ENCODE assay signal across 1 cellular context in the genomic region with DNA sequence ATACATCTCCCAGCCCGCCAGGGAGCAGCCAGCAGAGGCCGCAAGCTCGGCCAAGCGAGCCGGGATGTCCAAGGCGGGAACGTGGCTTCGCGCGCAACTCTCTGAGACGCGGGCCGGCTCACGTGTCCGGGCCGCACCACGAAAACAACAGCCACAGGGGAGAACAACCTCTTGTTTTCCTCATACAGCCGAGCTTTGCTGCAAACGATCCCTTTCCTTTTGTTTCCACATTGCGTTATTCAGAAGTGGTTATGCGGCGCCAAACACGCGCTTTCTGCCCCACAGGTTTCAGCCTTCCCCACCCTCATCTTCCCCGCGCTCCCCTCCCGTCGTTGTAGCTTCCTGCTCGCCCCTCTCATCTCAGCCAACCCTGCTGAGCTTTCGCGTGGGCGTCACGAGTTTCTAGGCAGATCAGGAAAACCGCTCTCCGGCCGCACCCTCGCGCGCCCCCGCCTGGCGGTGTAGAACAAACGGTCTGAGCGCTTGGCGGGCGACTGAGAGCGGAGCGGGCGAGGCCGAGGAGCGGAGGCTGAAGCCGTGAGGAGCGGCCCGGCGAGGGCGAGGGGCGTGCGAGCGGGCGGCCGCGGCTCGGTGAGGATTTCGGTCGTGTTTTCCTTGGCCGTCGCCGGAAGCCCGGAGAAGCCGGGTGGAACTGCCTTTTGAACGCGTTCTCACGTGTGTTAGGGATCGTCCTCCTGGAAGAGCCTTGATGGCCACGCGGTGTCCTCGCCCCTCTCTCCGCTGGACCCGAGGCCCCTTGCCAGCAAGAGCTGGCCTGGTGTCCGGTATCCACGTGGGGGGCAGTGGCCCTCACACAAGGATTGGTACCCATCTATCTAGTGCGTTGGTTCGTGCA.
TF ChIP-seq lines count a peak whose summit lies in the region.

No MANE protein-coding gene starts in this region.

TF ChIP-seq in HepG2, 621 proteins besides CTCF, POLR2A, EP300 and RAD21 (continued from another document and continues in another):
- TF ChIP-seq, protein P1, sequence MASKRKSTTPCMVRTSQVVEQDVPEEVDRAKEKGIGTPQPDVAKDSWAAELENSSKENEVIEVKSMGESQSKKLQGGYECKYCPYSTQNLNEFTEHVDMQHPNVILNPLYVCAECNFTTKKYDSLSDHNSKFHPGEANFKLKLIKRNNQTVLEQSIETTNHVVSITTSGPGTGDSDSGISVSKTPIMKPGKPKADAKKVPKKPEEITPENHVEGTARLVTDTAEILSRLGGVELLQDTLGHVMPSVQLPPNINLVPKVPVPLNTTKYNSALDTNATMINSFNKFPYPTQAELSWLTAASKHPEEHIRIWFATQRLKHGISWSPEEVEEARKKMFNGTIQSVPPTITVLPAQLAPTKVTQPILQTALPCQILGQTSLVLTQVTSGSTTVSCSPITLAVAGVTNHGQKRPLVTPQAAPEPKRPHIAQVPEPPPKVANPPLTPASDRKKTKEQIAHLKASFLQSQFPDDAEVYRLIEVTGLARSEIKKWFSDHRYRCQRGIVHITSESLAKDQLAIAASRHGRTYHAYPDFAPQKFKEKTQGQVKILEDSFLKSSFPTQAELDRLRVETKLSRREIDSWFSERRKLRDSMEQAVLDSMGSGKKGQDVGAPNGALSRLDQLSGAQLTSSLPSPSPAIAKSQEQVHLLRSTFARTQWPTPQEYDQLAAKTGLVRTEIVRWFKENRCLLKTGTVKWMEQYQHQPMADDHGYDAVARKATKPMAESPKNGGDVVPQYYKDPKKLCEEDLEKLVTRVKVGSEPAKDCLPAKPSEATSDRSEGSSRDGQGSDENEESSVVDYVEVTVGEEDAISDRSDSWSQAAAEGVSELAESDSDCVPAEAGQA (IDR thresholded peaks at IDR 0.05; ENCODE audit: low read depth) = no peak
- TF ChIP-seq, protein P1 (CRISPR knock-in tag; IDR thresholded peaks at IDR 0.05; ENCODE audit: borderline replicate concordance) = no peak
- TF ChIP-seq HOXA5 (CRISPR knock-in tag; IDR thresholded peaks at IDR 0.05) = no peak
- TF ChIP-seq CHD2 (IDR thresholded peaks at IDR 0.05; ENCODE audit: low read depth, low read length) = no peak
- TF ChIP-seq PAX8 (CRISPR knock-in tag; IDR thresholded peaks at IDR 0.05; ENCODE audit: borderline replicate concordance) = no peak
- TF ChIP-seq TBL1XR1 (IDR thresholded peaks at IDR 0.05; ENCODE audit: borderline replicate concordance, low read length, partially characterized antibody) = no peak
- TF ChIP-seq ZNF10 (CRISPR knock-in tag; IDR thresholded peaks at IDR 0.05; ENCODE audit: borderline replicate concordance, low read depth) = no peak
- TF ChIP-seq, protein P2, sequence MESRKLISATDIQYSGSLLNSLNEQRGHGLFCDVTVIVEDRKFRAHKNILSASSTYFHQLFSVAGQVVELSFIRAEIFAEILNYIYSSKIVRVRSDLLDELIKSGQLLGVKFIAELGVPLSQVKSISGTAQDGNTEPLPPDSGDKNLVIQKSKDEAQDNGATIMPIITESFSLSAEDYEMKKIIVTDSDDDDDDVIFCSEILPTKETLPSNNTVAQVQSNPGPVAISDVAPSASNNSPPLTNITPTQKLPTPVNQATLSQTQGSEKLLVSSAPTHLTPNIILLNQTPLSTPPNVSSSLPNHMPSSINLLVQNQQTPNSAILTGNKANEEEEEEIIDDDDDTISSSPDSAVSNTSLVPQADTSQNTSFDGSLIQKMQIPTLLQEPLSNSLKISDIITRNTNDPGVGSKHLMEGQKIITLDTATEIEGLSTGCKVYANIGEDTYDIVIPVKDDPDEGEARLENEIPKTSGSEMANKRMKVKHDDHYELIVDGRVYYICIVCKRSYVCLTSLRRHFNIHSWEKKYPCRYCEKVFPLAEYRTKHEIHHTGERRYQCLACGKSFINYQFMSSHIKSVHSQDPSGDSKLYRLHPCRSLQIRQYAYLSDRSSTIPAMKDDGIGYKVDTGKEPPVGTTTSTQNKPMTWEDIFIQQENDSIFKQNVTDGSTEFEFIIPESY (CRISPR knock-in tag; IDR thresholded peaks at IDR 0.05) = peak; percentile 98
- TF ChIP-seq XRCC5 (optimal IDR thresholded peaks at IDR 0.05; ENCODE audit: low read length) = peak; percentile 74
- TF ChIP-seq ZC3H4 (CRISPR knock-in tag; IDR thresholded peaks at IDR 0.05; ENCODE audit: borderline replicate concordance) = no peak
- TF ChIP-seq, protein P3, sequence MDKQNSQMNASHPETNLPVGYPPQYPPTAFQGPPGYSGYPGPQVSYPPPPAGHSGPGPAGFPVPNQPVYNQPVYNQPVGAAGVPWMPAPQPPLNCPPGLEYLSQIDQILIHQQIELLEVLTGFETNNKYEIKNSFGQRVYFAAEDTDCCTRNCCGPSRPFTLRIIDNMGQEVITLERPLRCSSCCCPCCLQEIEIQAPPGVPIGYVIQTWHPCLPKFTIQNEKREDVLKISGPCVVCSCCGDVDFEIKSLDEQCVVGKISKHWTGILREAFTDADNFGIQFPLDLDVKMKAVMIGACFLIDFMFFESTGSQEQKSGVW (CRISPR knock-in tag; IDR thresholded peaks at IDR 0.05; ENCODE audit: borderline replicate concordance) = no peak
- TF ChIP-seq, protein P4, sequence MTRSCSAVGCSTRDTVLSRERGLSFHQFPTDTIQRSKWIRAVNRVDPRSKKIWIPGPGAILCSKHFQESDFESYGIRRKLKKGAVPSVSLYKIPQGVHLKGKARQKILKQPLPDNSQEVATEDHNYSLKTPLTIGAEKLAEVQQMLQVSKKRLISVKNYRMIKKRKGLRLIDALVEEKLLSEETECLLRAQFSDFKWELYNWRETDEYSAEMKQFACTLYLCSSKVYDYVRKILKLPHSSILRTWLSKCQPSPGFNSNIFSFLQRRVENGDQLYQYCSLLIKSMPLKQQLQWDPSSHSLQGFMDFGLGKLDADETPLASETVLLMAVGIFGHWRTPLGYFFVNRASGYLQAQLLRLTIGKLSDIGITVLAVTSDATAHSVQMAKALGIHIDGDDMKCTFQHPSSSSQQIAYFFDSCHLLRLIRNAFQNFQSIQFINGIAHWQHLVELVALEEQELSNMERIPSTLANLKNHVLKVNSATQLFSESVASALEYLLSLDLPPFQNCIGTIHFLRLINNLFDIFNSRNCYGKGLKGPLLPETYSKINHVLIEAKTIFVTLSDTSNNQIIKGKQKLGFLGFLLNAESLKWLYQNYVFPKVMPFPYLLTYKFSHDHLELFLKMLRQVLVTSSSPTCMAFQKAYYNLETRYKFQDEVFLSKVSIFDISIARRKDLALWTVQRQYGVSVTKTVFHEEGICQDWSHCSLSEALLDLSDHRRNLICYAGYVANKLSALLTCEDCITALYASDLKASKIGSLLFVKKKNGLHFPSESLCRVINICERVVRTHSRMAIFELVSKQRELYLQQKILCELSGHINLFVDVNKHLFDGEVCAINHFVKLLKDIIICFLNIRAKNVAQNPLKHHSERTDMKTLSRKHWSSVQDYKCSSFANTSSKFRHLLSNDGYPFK (CRISPR knock-in tag; IDR thresholded peaks at IDR 0.05; ENCODE audit: borderline replicate concordance) = 0 out of 2 replicates have a peak, but pooled peaks have one; percentile 17
- TF ChIP-seq ZSCAN12 (CRISPR knock-in tag; IDR thresholded peaks at IDR 0.05) = no peak
- TF ChIP-seq, protein P5, sequence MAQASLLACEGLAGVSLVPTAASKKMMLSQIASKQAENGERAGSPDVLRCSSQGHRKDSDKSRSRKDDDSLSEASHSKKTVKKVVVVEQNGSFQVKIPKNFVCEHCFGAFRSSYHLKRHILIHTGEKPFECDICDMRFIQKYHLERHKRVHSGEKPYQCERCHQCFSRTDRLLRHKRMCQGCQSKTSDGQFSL (CRISPR knock-in tag; IDR thresholded peaks at IDR 0.05) = no peak
- TF ChIP-seq, protein P6, sequence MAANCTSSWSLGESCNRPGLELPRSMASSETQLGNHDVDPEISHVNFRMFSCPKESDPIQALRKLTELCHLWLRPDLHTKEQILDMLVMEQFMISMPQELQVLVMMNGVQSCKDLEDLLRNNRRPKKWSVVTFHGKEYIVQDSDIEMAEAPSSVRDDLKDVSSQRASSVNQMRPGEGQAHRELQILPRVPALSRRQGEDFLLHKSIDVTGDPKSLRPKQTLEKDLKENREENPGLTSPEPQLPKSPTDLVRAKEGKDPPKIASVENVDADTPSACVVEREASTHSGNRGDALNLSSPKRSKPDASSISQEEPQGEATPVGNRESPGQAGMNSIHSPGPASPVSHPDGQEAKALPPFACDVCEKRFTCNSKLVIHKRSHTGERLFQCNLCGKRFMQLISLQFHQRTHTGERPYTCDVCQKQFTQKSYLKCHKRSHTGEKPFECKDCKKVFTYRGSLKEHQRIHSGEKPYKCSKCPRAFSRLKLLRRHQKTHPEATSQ (CRISPR knock-in tag; IDR thresholded peaks at IDR 0.05; ENCODE audit: borderline replicate concordance) = no peak
- TF ChIP-seq ZBTB20 (CRISPR knock-in tag; IDR thresholded peaks at IDR 0.05; ENCODE audit: borderline replicate concordance, low read depth) = no peak
- TF ChIP-seq ONECUT2 (CRISPR knock-in tag; IDR thresholded peaks at IDR 0.05) = no peak
- TF ChIP-seq POGZ (CRISPR knock-in tag; IDR thresholded peaks at IDR 0.05) = peak; percentile 40; the same call in 1 of the 2 replicates
- TF ChIP-seq, protein P7, sequence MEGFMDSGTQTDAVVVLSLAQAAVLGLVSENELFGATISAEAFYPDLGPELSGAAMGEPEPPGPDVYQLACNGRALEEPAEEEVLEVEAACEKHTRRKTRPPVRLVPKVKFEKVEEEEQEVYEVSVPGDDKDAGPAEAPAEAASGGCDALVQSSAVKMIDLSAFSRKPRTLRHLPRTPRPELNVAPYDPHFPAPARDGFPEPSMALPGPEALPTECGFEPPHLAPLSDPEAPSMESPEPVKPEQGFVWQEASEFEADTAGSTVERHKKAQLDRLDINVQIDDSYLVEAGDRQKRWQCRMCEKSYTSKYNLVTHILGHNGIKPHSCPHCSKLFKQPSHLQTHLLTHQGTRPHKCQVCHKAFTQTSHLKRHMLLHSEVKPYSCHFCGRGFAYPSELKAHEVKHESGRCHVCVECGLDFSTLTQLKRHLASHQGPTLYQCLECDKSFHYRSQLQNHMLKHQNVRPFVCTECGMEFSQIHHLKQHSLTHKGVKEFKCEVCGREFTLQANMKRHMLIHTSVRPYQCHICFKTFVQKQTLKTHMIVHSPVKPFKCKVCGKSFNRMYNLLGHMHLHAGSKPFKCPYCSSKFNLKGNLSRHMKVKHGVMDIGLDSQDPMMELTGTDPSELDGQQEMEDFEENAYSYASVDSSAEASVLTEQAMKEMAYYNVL (CRISPR knock-in tag; IDR thresholded peaks at IDR 0.05; ENCODE audit: borderline replicate concordance) = no peak
- TF ChIP-seq, protein P8, sequence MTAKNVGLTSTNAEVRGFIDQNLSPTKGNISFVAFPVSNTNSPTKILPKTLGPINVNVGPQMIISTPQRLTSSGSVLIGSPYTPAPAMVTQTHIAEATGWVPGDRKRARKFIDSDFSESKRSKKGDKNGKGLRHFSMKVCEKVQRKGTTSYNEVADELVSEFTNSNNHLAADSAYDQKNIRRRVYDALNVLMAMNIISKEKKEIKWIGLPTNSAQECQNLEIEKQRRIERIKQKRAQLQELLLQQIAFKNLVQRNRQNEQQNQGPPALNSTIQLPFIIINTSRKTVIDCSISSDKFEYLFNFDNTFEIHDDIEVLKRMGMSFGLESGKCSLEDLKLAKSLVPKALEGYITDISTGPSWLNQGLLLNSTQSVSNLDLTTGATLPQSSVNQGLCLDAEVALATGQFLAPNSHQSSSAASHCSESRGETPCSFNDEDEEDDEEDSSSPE (CRISPR knock-in tag; IDR thresholded peaks at IDR 0.05) = peak; percentile 69
- TF ChIP-seq, protein P9, sequence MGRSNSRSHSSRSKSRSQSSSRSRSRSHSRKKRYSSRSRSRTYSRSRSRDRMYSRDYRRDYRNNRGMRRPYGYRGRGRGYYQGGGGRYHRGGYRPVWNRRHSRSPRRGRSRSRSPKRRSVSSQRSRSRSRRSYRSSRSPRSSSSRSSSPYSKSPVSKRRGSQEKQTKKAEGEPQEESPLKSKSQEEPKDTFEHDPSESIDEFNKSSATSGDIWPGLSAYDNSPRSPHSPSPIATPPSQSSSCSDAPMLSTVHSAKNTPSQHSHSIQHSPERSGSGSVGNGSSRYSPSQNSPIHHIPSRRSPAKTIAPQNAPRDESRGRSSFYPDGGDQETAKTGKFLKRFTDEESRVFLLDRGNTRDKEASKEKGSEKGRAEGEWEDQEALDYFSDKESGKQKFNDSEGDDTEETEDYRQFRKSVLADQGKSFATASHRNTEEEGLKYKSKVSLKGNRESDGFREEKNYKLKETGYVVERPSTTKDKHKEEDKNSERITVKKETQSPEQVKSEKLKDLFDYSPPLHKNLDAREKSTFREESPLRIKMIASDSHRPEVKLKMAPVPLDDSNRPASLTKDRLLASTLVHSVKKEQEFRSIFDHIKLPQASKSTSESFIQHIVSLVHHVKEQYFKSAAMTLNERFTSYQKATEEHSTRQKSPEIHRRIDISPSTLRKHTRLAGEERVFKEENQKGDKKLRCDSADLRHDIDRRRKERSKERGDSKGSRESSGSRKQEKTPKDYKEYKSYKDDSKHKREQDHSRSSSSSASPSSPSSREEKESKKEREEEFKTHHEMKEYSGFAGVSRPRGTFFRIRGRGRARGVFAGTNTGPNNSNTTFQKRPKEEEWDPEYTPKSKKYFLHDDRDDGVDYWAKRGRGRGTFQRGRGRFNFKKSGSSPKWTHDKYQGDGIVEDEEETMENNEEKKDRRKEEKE (IDR thresholded peaks at IDR 0.05) = no peak
- TF ChIP-seq, protein P10, sequence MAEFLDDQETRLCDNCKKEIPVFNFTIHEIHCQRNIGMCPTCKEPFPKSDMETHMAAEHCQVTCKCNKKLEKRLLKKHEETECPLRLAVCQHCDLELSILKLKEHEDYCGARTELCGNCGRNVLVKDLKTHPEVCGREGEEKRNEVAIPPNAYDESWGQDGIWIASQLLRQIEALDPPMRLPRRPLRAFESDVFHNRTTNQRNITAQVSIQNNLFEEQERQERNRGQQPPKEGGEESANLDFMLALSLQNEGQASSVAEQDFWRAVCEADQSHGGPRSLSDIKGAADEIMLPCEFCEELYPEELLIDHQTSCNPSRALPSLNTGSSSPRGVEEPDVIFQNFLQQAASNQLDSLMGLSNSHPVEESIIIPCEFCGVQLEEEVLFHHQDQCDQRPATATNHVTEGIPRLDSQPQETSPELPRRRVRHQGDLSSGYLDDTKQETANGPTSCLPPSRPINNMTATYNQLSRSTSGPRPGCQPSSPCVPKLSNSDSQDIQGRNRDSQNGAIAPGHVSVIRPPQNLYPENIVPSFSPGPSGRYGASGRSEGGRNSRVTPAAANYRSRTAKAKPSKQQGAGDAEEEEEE (CRISPR knock-in tag; IDR thresholded peaks at IDR 0.05; ENCODE audit: borderline replicate concordance) = no peak
